Comparison of ENCODE assay signal across 21 cellular contexts in genomic region chr20:46303176-46303956, GRCh38. TPM values are rescaled to one million over a fixed set of nuclear protein-coding genes. Genes with fewer than 3 reads are reported as not detected.
DNase-seq lines count a peak whose midpoint lies in the region; ATAC-seq and TF ChIP-seq lines count a peak whose summit lies in the region.
"Had no signal": no experiment of that assay in that cellular context is flagged by ENCODE, and none has a peak within 500 bp of the region (broad histone marks: within the 10 kb centered on the region; RNA-seq: fewer than 3 reads in every experiment).

No MANE protein-coding gene starts in this region.

- H3K36me3 Mint-ChIP-seq in glutamatergic neuron (ENCODE audit: unreplicated experiment) = no peaks in the 10 kb centered on the region
- no peaks in the 10 kb centered on the region for H3K36me3 Mint-ChIP-seq in natural killer cell treated with Interleukin-12 subunit alpha and Interleukin-12 subunit beta and Interleukin-15 and Interleukin-18, amount 100 ng/mL, for 72 hours
- H3K36me3 Mint-ChIP-seq: CD8-positive, alpha-beta memory T cell; IgD-negative memory B cell had no signal

- ATAC-seq in natural killer cell treated with Interleukin-12 subunit alpha and Interleukin-12 subunit beta and Interleukin-15 and Interleukin-18, amount 100 ng/mL, for 72 hours = no peak
- no peak for ATAC-seq in HG03025 (IDR thresholded peaks at IDR 0.05; ENCODE audit: low FRiP score, unreplicated experiment)
- ATAC-seq: HCT116, HepG2 had no signal

- no peak overlapping the region for H3K27ac ChIP-seq in OCI-LY7 (ENCODE audit: low read depth, low read length, poor library complexity, severe bottlenecking)
- H3K27ac ChIP-seq: BLaER1 treated with 17β-estradiol and CSF1 and Interleukin-3, amounts not matched to agents 10 nM and 100 nM had no signal

- no peaks in the 10 kb centered on the region for H3K79me2 ChIP-seq in OCI-LY7 (ENCODE audit: insufficient read depth, low read depth, low read length)

- H2AFZ ChIP-seq in OCI-LY7 (ENCODE audit: low read length) = no peak overlapping the region

- POLR2A ChIA-PET in OCI-LY7 (lab: Charles Lee) = no interaction called here

- DNase-seq in NCI-H345 (lab: John Stamatoyannopoulos, UW) = peak; percentile 15
- DNase-seq in NCI-H345 treated with DMSO at 0.1 percent for 48 hours (lab: John Stamatoyannopoulos, UW; ENCODE audit: unreplicated experiment) = no peak
- peak; percentile 31 for DNase-seq in OCI-LY7 (ENCODE audit: low spot score)
- no peak for DNase-seq in glutamatergic neuron
- no peak for DNase-seq in natural killer cell treated with Interleukin-12 subunit alpha and Interleukin-12 subunit beta and Interleukin-15 and Interleukin-18, amount 100 ng/mL, for 72 hours (ENCODE audit: low spot score)
- DNase-seq in stimulated activated CD4-positive, alpha-beta T cell treated with anti-CD3 and anti-CD28 coated beads, Interleukin-2, amount 100 ng/mL, for 48 hours = no peak
- DNase-seq: CD8-positive, alpha-beta memory T cell; COR-L47; DMS 273 treated with DMSO at 0.1 percent for 48 hours; DMS79; GF-D8; GOT3; H7 had no signal

- H3K4me3 ChIP-seq in OCI-LY7 (ENCODE audit: low read depth, low read length, poor library complexity, severe bottlenecking) = no peak overlapping the region
- H3K4me3 ChIP-seq: BLaER1 treated with 17β-estradiol and CSF1 and Interleukin-3, amounts not matched to agents 10 nM and 100 nM had no signal

- no TSS peak for BruUV-seq in OCI-LY7 (replicated peaks; lab: Mats Ljungman, UMichigan)

- peaks cover 7% of the 10 kb centered on the region for H3K9me3 Mint-ChIP-seq in glutamatergic neuron (ENCODE audit: unreplicated experiment)
- no peaks in the 10 kb centered on the region for H3K9me3 Mint-ChIP-seq in natural killer cell treated with Interleukin-12 subunit alpha and Interleukin-12 subunit beta and Interleukin-15 and Interleukin-18, amount 100 ng/mL, for 72 hours
- H3K9me3 Mint-ChIP-seq: CD8-positive, alpha-beta memory T cell; HFFc6; IgD-negative memory B cell had no signal

- peak overlapping the region; percentile 14 for H3K4me3 Mint-ChIP-seq in glutamatergic neuron (ENCODE audit: unreplicated experiment)
- H3K4me3 Mint-ChIP-seq in natural killer cell treated with Interleukin-12 subunit alpha and Interleukin-12 subunit beta and Interleukin-15 and Interleukin-18, amount 100 ng/mL, for 72 hours = no peak overlapping the region
- H3K4me3 Mint-ChIP-seq: B cell; CD8-positive, alpha-beta memory T cell; HFFc6; IgD-negative memory B cell had no signal

- H3K27me3 Mint-ChIP-seq in glutamatergic neuron (ENCODE audit: unreplicated experiment) = peaks cover 9% of the 10 kb centered on the region
- H3K27me3 Mint-ChIP-seq in natural killer cell treated with Interleukin-12 subunit alpha and Interleukin-12 subunit beta and Interleukin-15 and Interleukin-18, amount 100 ng/mL, for 72 hours = peaks cover 40 to 47% of the 10 kb centered on the region in 2 donors

- H3K4me2 ChIP-seq in OCI-LY7 (ENCODE audit: low read length) = no peak overlapping the region
- H3K4me2 ChIP-seq: BLaER1 treated with 17β-estradiol and CSF1 and Interleukin-3, amounts not matched to agents 10 nM and 100 nM had no signal

- H3K9me3 ChIP-seq in OCI-LY7 (ENCODE audit: low read length) = no peaks in the 10 kb centered on the region
- H3K9me3 ChIP-seq: BLaER1 treated with 17β-estradiol and CSF1 and Interleukin-3, amounts not matched to agents 10 nM and 100 nM had no signal

- H3K4me1 ChIP-seq in OCI-LY7 (ENCODE audit: insufficient read depth, low read length, poor library complexity, severe bottlenecking) = no peaks in the 10 kb centered on the region

- no peaks in the 10 kb centered on the region for H3K9me2 ChIP-seq in OCI-LY7 (ENCODE audit: insufficient read depth, low read length)

- no peak overlapping the region for H3K27ac Mint-ChIP-seq in glutamatergic neuron (ENCODE audit: unreplicated experiment)
- H3K27ac Mint-ChIP-seq in natural killer cell treated with Interleukin-12 subunit alpha and Interleukin-12 subunit beta and Interleukin-15 and Interleukin-18, amount 100 ng/mL, for 72 hours = no peak overlapping the region
- H3K27ac Mint-ChIP-seq: B cell; CD8-positive, alpha-beta memory T cell; HFFc6; IgD-negative memory B cell had no signal

- H3K36me3 ChIP-seq in OCI-LY7 (ENCODE audit: insufficient read depth, low read length) = no peaks in the 10 kb centered on the region
- H3K36me3 ChIP-seq: BLaER1 treated with 17β-estradiol and CSF1 and Interleukin-3, amounts not matched to agents 10 nM and 100 nM had no signal

- TF ChIP-seq CTCF in OCI-LY7 (conservative IDR thresholded peaks at IDR 0.05; ENCODE audit: low read length) (no peak), glutamatergic neuron (IDR thresholded peaks at IDR 0.05; ENCODE audit: partially characterized antibody, unreplicated experiment) (no peak)

- CTCF ChIA-PET in OCI-LY7 (lab: Charles Lee; ENCODE audit: unreplicated experiment) = no interaction called here

- intact Hi-C loops in OCI-LY7 (cut with micrococcal nuclease; ENCODE audit: unreplicated experiment) = no loop called here

- H4K20me1 ChIP-seq in OCI-LY7 (ENCODE audit: insufficient read depth, low read length) = no peaks in the 10 kb centered on the region

- peaks cover 26% of the 10 kb centered on the region for H3K4me1 Mint-ChIP-seq in glutamatergic neuron (ENCODE audit: low read depth, unreplicated experiment)
- peaks cover 6 to 7% of the 10 kb centered on the region in 2 donors for H3K4me1 Mint-ChIP-seq in natural killer cell treated with Interleukin-12 subunit alpha and Interleukin-12 subunit beta and Interleukin-15 and Interleukin-18, amount 100 ng/mL, for 72 hours (ENCODE audit: low read depth in 2 of 2)

RNA-seq across cellular contexts. Expression of gene CDH22, which starts 4.9 kb away (rescaled TPM):
- total RNA-seq in OCI-LY7 (2014; rRNA removed; shearing (Covaris generic)) = not detected in 2 replicates
- total RNA-seq in OCI-LY7 (2022) = not detected in 2 replicates
- 7.9 TPM for total RNA-seq in glutamatergic neuron (ENCODE audit: unreplicated experiment)
- total RNA-seq in natural killer cell treated with Interleukin-12 subunit alpha and Interleukin-12 subunit beta and Interleukin-15 and Interleukin-18, amount 100 ng/mL, for 72 hours = not detected
- total RNA-seq: A172; B cell; CD8-positive, alpha-beta memory T cell; HepG2; HFFc6 had no signal

Comparison
In these comparisons a context has a peak if more than half of its experiments do, and no peak if none do; other contexts are left out.
1. DNase-seq: peak in NCI-H345 (single experiment) and OCI-LY7 (single experiment); none in NCI-H345 treated with DMSO at 0.1 percent for 48 hours (single experiment), glutamatergic neuron (single experiment), natural killer cell treated with Interleukin-12 subunit alpha and Interleukin-12 subunit beta and Interleukin-15 and Interleukin-18, amount 100 ng/mL, for 72 hours (single experiment) and stimulated activated CD4-positive, alpha-beta T cell treated with anti-CD3 and anti-CD28 coated beads, Interleukin-2, amount 100 ng/mL, for 48 hours (0 of 2).